Comparison of ENCODE assay signal across 1 cellular context in the genomic region with DNA sequence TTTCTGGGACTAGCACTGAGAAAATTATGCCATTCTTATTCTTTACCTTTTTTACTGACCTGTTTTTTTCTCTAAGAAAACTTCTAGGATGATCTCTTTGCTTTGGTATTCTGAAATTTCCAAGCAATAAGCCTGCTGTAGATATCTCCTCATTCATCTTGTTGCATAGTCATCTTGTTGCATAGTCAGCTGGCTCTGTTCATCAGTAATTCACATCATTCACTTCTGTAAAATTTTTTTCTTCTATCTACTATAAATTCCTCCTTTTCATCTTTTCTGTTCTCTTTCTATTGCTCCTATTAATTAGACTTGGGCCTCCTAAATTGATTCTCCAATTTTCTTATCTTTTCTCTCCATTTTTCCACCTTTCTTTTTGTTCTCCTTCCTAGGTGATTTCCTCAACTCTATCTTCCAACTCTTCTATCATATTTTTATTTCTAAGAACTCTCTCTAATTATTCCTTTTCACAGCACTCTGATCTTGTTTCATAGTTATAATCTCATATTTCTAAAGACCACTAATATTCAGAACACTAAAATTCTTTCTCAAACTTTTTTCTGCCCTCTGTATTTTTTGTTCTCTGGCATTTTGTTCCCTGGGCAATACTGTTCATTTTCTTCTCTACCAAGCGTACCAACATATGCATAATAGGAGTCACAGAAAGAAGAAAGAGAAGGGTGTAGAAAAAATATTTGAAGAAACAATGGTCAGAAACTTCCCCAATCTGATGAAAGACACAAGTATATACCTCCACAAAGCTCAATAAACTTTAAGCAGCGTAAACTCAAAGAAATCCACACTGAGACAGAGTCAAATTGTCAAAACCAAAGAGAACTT.
TF ChIP-seq lines count a peak whose summit lies in the region.

No MANE protein-coding gene starts in this region.

TF ChIP-seq in HCT116, 20 proteins besides CTCF, POLR2A, EP300 and RAD21 (continued from another document):
- TF ChIP-seq MAX (IDR thresholded peaks at IDR 0.05): no peak
